8 cellular contexts compared by ENCODE assay signal in the genomic region with DNA sequence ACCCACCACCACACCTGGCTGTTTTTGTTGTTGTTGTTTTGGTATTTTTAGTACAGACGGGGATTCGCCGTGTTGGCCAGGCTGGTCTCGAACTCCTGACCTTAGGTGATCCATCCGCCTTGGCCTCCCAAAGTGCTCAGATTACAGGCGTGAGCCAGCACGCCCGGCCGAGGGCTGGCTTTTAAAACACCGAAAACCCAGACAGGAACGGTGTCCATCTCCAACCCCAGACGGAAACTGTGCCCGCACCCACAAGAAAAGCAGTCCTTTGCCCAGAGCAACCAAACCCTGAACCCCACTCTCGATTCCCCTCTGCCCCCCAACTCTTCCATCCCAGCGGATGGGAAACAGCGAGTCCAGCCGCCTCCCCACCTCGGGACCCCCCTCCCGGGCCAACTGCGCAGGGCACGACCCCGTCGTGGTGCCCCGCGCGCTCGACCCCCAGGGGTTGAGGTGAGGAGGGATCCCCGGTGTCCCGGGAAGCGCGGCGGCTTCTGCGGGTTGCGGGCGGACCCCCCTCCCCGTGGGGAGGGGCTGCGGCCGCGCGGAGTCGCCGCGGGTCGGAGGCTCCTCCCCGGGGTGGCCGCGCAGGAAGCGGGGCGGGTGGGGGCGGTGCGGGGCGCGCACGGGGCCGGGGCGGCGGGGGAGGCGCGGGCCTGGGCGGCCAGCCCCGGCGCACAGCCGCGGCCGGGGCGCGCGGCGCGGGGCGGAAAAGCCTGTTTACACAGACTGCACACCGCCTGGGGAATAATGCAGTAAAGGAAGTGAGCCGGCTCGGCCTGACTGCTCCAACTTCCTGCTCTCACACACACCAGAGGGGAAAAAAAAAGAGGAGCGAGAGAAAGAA. TPM values are rescaled to one million over a fixed set of nuclear protein-coding genes. Genes with fewer than 3 reads are reported as not detected.
DNase-seq lines count a peak whose midpoint lies in the region; ATAC-seq and TF ChIP-seq lines count a peak whose summit lies in the region.

A gene (plus strand): TSS at position 651 of the 847 bp plus-strand sequence.

- H3K36me3 ChIP-seq in NT2/D1 (ENCODE audit: insufficient read depth, insufficient read length, low read length) (no peaks in the 10 kb centered on the region), stomach smooth muscle (ENCODE audit: control insufficient read depth in 2 of 2, insufficient read depth in 2 of 2, low read length in 2 of 2) (no peaks in the 10 kb centered on the region)

- H3K27ac ChIP-seq in epithelial cell of prostate, result peak within 1 kb of the TSS; percentile 99
- H3K27ac ChIP-seq in stomach smooth muscle (ENCODE audit: low read length), result peak within 1 kb of the TSS; percentile 53

- TF ChIP-seq CTCF in AG09309 (IDR thresholded peaks at IDR 0.05; ENCODE audit: control insufficient read depth, insufficient read depth, low read depth, low read length, missing control alignments), result no peak

- no peak for DNase-seq in AG09309 (ENCODE audit: low read depth)
- DNase-seq in NT2/D1 (ENCODE audit: low read depth, low spot score), result peak; percentile 38
- peak; percentile 71 for DNase-seq in activated T-cell treated with anti-CD3 and anti-CD28 coated beads, Interleukin-2, amount 50 U/mL, for 1 hour
- no peak for DNase-seq in epithelial cell of prostate (ENCODE audit: low read depth, low spot score)

- ATAC-seq in GM18907 (IDR thresholded peaks at IDR 0.05; ENCODE audit: unreplicated experiment) (peak; percentile 46), HG03175 (IDR thresholded peaks at IDR 0.05; ENCODE audit: unreplicated experiment) (peak; percentile 55)

- H3K4me1 ChIP-seq in NT2/D1 (ENCODE audit: insufficient read depth, insufficient read length), result no peaks in the 10 kb centered on the region
- H3K4me1 ChIP-seq in mononuclear cell (ENCODE audit: insufficient read depth, low read length), result peaks cover 38% of the 10 kb centered on the region
- peaks cover 12% of the 10 kb centered on the region for H3K4me1 ChIP-seq in stomach smooth muscle (ENCODE audit: control insufficient read depth, insufficient read depth, low read length)

- H3K9ac ChIP-seq in NT2/D1 (ENCODE audit: insufficient read length, low read depth) (peak within 1 kb of the TSS; percentile 81), stomach smooth muscle (ENCODE audit: low read length in 2 of 2) (peak within 1 kb of the TSS; percentile 76 to 88)

- peak within 1 kb of the TSS; percentile 90 for H3K4me3 ChIP-seq in AG09309 (ENCODE audit: control insufficient read depth, low read depth, low read length)
- H3K4me3 ChIP-seq in NT2/D1 (ENCODE audit: insufficient read length, low read depth), result peak within 1 kb of the TSS; percentile 84
- peak within 1 kb of the TSS; percentile 88 for H3K4me3 ChIP-seq in mononuclear cell (ENCODE audit: low read length)
- H3K4me3 ChIP-seq in stomach smooth muscle (ENCODE audit: low read length in 2 of 2), result peak within 1 kb of the TSS; percentile 86 to 95

- H3K27me3 ChIP-seq in NT2/D1 (ENCODE audit: insufficient read depth, insufficient read length), result no peaks in the 10 kb centered on the region
- no peaks in the 10 kb centered on the region for H3K27me3 ChIP-seq in mononuclear cell (ENCODE audit: insufficient read depth, low read length)
- no peaks in the 10 kb centered on the region for H3K27me3 ChIP-seq in stomach smooth muscle (ENCODE audit: control insufficient read depth in 1 of 2, insufficient read depth in 2 of 2, low read length in 2 of 2)

- H3K9me3 ChIP-seq in NT2/D1 (ENCODE audit: insufficient read depth, low read length) (no peaks in the 10 kb centered on the region), mononuclear cell (ENCODE audit: low read depth, low read length) (no peaks in the 10 kb centered on the region), stomach smooth muscle (ENCODE audit: control insufficient read depth in 2 of 2, low read length in 2 of 2) (no peaks in the 10 kb centered on the region)

RNA-seq across cellular contexts. Expression of the gene that starts here (rescaled TPM):
- total RNA-seq in mononuclear cell, result 23.7 TPM

Comparison
In these comparisons a context has a peak if more than half of its experiments do, and no peak if none do; other contexts are left out.
1. DNase-seq: peak in NT2/D1 (single experiment) and activated T-cell treated with anti-CD3 and anti-CD28 coated beads, Interleukin-2, amount 50 U/mL, for 1 hour (single experiment); none in AG09309 (single experiment) and epithelial cell of prostate (single experiment).
2. Peak in every context shown above with its lines, with median percentiles within 50 percentile points of each other: H3K4me3 ChIP-seq.